Comparison of ENCODE assay signal across 16 cellular contexts in genomic region chr2:133475610-133476009, GRCh38.
DNase-seq lines count a peak whose midpoint lies in the region; ATAC-seq and TF ChIP-seq lines count a peak whose summit lies in the region.
"Had no signal": no experiment of that assay in that cellular context is flagged by ENCODE, and none has a peak within 500 bp of the region (broad histone marks: within the 10 kb centered on the region; RNA-seq: fewer than 3 reads in every experiment).

No MANE protein-coding gene starts in this region.

- TF ChIP-seq POLR2A in breast epithelium (IDR thresholded peaks at IDR 0.05), result no peak

- DNase-seq in mammary epithelial cell (peak; percentile 58), breast epithelium (ENCODE audit: low spot score in 2 of 2) (no peak), epithelial cell of esophagus (ENCODE audit: low read depth) (peak; percentile 84), kidney tubule cell (ENCODE audit: low spot score) (peak; percentile 16), progenitor cell of endocrine pancreas (ENCODE audit: low spot score, unreplicated experiment) (no peak)
- DNase-seq: AML-193; Caco-2; CD4-positive, alpha-beta T cell; GM23248; HCEC 1CT had no signal

- no peaks in the 10 kb centered on the region for H3K36me3 Mint-ChIP-seq in progenitor cell of endocrine pancreas (ENCODE audit: insufficient read depth)

- dilution Hi-C loops in mammary epithelial cell (cut with HindIII; ENCODE audit: low sequenced_read_pairs), result no loop called here

- no peaks in the 10 kb centered on the region for H3K9me3 ChIP-seq in mammary epithelial cell (replicated peaks; ENCODE audit: insufficient read depth, low read length)
- no peaks in the 10 kb centered on the region for H3K9me3 ChIP-seq in breast epithelium
- H3K9me3 ChIP-seq: A549, Caco-2 had no signal

- H4K20me1 ChIP-seq in mammary epithelial cell (ENCODE audit: insufficient read depth, low read length), result no peaks in the 10 kb centered on the region

- ATAC-seq in GM21737 (IDR thresholded peaks at IDR 0.05; ENCODE audit: unreplicated experiment), result no peak
- no peak for ATAC-seq in GM19467 (IDR thresholded peaks at IDR 0.05; ENCODE audit: unreplicated experiment)
- ATAC-seq: A549, HepG2 had no signal

- no peaks in the 10 kb centered on the region for H3K9me3 Mint-ChIP-seq in progenitor cell of endocrine pancreas (ENCODE audit: low read depth)
- H3K9me3 Mint-ChIP-seq: CD4-positive, alpha-beta T cell had no signal

- no peak overlapping the region for H3K27ac Mint-ChIP-seq in progenitor cell of endocrine pancreas
- H3K27ac Mint-ChIP-seq: CD4-positive, alpha-beta T cell had no signal

- in situ Hi-C loops in mammary epithelial cell (cut with MboI; ENCODE audit: low sequenced_read_pairs in 2 of 2), result no loop called here

- no peak overlapping the region for H3K27ac ChIP-seq in mammary epithelial cell (ENCODE audit: insufficient read depth, low read depth, low read length)
- H3K27ac ChIP-seq in breast epithelium, result no peak overlapping the region
- H3K27ac ChIP-seq: 22Rv1, A549, C4-2B, GM23248 had no signal

- CTCF ChIA-PET in mammary epithelial cell (lab: Charles Lee; ENCODE audit: low non-redundant PET), result interaction anchor here (0.6 to 0.7 kb wide), 2 partner anchors 368 to 1027 kb away, joined by 3 to 7 read pairs; no protein-coding TSS in a partner anchor

- no peak overlapping the region for H3K9ac ChIP-seq in mammary epithelial cell (ENCODE audit: insufficient read depth, low read length)
- H3K9ac ChIP-seq: GM23248 had no signal

- no peak for TF ChIP-seq CTCF in mammary epithelial cell (conservative IDR thresholded peaks at IDR 0.05 in 1 of 2, IDR thresholded peaks at IDR 0.05 in 1 of 2; ENCODE audit: extremely low read depth in 1 of 2, insufficient read depth in 1 of 2, low read depth in 1 of 2, low read length in 2 of 2)
- no peak for TF ChIP-seq CTCF in breast epithelium (IDR thresholded peaks at IDR 0.05)
- no peak for TF ChIP-seq CTCF in epithelial cell of esophagus (IDR thresholded peaks at IDR 0.05; ENCODE audit: insufficient read depth, low read depth, low read length, missing control alignments)
- TF ChIP-seq CTCF in progenitor cell of endocrine pancreas (IDR thresholded peaks at IDR 0.05; ENCODE audit: unreplicated experiment), result no peak

- H3K27me3 ChIP-seq in mammary epithelial cell (ENCODE audit: insufficient read depth, low read length) (no peaks in the 10 kb centered on the region), breast epithelium (no peaks in the 10 kb centered on the region)

- H3K79me2 ChIP-seq in mammary epithelial cell (ENCODE audit: insufficient read depth, low read length), result no peaks in the 10 kb centered on the region

- intact Hi-C loops in mammary epithelial cell (cut with micrococcal nuclease), result no loop called here
- intact Hi-C loops in breast epithelium (cut with DNase I; ENCODE audit: low total_unique reads), result no loop called here

- peaks cover 9% of the 10 kb centered on the region for H3K4me1 Mint-ChIP-seq in progenitor cell of endocrine pancreas (ENCODE audit: low read depth)

- H3K4me1 ChIP-seq in mammary epithelial cell (ENCODE audit: insufficient read depth, low read length) (peaks cover 37% of the 10 kb centered on the region), breast epithelium (no peaks in the 10 kb centered on the region)
- H3K4me1 ChIP-seq: Caco-2 had no signal

- H3K4me3 ChIP-seq in mammary epithelial cell (replicated peaks in 1 of 3; ENCODE audit: insufficient read depth in 1 of 3, low read depth in 2 of 3, low read length in 3 of 3) (no peak overlapping the region), breast epithelium (no peak overlapping the region), epithelial cell of esophagus (ENCODE audit: low read length) (no peak overlapping the region)
- H3K4me3 ChIP-seq: A549, GM23248 had no signal

- H3K36me3 ChIP-seq in mammary epithelial cell (ENCODE audit: insufficient read depth, low read length), result no peaks in the 10 kb centered on the region
- no peaks in the 10 kb centered on the region for H3K36me3 ChIP-seq in breast epithelium

- peaks cover 4% of the 10 kb centered on the region for H3K27me3 Mint-ChIP-seq in progenitor cell of endocrine pancreas
- H3K27me3 Mint-ChIP-seq: CD4-positive, alpha-beta T cell had no signal

- H2AFZ ChIP-seq in mammary epithelial cell (ENCODE audit: low read depth, low read length), result no peak overlapping the region
- H2AFZ ChIP-seq: GM23248 had no signal

- H3K4me2 ChIP-seq in mammary epithelial cell (ENCODE audit: insufficient read depth, low read depth, low read length), result peak overlapping the region; percentile 24
- H3K4me2 ChIP-seq: A549 had no signal

- H3K4me3 Mint-ChIP-seq in progenitor cell of endocrine pancreas (ENCODE audit: low read depth), result no peak overlapping the region
- H3K4me3 Mint-ChIP-seq: CD4-positive, alpha-beta T cell had no signal

- no TSS peak for BruUV-seq in mammary epithelial cell (replicated peaks; lab: Mats Ljungman, UMichigan)

Comparison
In these comparisons a context has a peak if more than half of its experiments do, and no peak if none do; other contexts are left out.
1. DNase-seq: peak in mammary epithelial cell (single experiment), epithelial cell of esophagus (single experiment) and kidney tubule cell (single experiment); none in breast epithelium (0 of 2) and progenitor cell of endocrine pancreas (single experiment).